Comparison of ENCODE assay signal across 1 cellular context in genomic region chr3:123884258-123884831, GRCh38.
A peak's percentile ranks its signal among the peaks of the same experiment; 100 is the strongest.
TF ChIP-seq lines count a peak whose summit lies in the region.

TSS of gene MYLK (minus strand) at chr3:123884332. CDS start at chr3:123793841, 90,491 bp downstream.

TF ChIP-seq in WTC11, 78 proteins besides CTCF, POLR2A, EP300 and RAD21 (continued from another document):
- TF ChIP-seq GTF2I (CRISPR knock-in tag; conservative IDR thresholded peaks at IDR 0.05) = peak; percentile 90
- no peak for TF ChIP-seq ZNF121 (CRISPR knock-in tag; IDR thresholded peaks at IDR 0.05)
- TF ChIP-seq ETV6 (CRISPR knock-in tag; IDR thresholded peaks at IDR 0.05) = no peak
- TF ChIP-seq PRDM15 (CRISPR knock-in tag; IDR thresholded peaks at IDR 0.05) = no peak
- TF ChIP-seq ZNF423 (CRISPR knock-in tag; IDR thresholded peaks at IDR 0.05) = peak; percentile 1; the same call in 1 of the 2 replicates
- TF ChIP-seq E2F5 (CRISPR knock-in tag; IDR thresholded peaks at IDR 0.05) = peak; percentile 49; the same call in 1 of the 2 replicates
